Comparison of ENCODE assay signal across 8 cellular contexts in genomic region chr12:44875954-44876553, GRCh38. TPM values are rescaled to one million over a fixed set of nuclear protein-coding genes. Genes with fewer than 3 reads are reported as not detected.
DNase-seq lines count a peak whose midpoint lies in the region; ATAC-seq and TF ChIP-seq lines count a peak whose summit lies in the region.

Gene NELL2 (minus strand): TSS chr12:44876315. CDS start chr12:44875869, 446 bp downstream.

- intact Hi-C loops in activated naive CD4-positive, alpha-beta T cell treated with anti-CD3 and anti-CD28 coated beads for 36 hours (cut with micrococcal nuclease), result loop anchor here (2.0 to 10.0 kb wide), 5 partner anchors 55 to 919 kb away; partner anchors contain the start of gene ARID2

- H3K4me3 Mint-ChIP-seq in activated naive CD4-positive, alpha-beta T cell treated with anti-CD3 and anti-CD28 coated beads for 36 hours, result peak within 1 kb of the TSS; percentile 99

- peak; percentile 45 to 60 for DNase-seq in SJCRH30
- DNase-seq in activated naive CD4-positive, alpha-beta T cell treated with anti-CD3 and anti-CD28 coated beads for 36 hours, result peak; percentile 82
- peak; percentile 70 for DNase-seq in germinal center (ENCODE audit: low spot score)
- DNase-seq in upper lobe of left lung, result peak; percentile 27 to 86
- no peak for DNase-seq in COLO829 (ENCODE audit: low spot score)

- no peak for TF ChIP-seq EP300 in upper lobe of left lung (IDR thresholded peaks at IDR 0.05)

- H3K9ac ChIP-seq in ES-I3 (ENCODE audit: low read depth, low read length) (peak within 1 kb of the TSS; percentile 94), parathyroid adenoma (no peak within 1 kb of the TSS)

- peaks cover 6% of the 10 kb centered on the region for H3K27me3 Mint-ChIP-seq in activated naive CD4-positive, alpha-beta T cell treated with anti-CD3 and anti-CD28 coated beads for 36 hours (ENCODE audit: low read depth)

- H3K27ac ChIP-seq in SJCRH30 (no peak within 1 kb of the TSS), parathyroid adenoma (no peak within 1 kb of the TSS), upper lobe of left lung (peak within 1 kb of the TSS in 1 of 4 donors; percentile 7)

- peaks cover 23% of the 10 kb centered on the region for H3K4me1 Mint-ChIP-seq in activated naive CD4-positive, alpha-beta T cell treated with anti-CD3 and anti-CD28 coated beads for 36 hours (ENCODE audit: low read depth)

- H3K4me2 ChIP-seq in parathyroid adenoma (ENCODE audit: low read length), result peak within 1 kb of the TSS; percentile 85

- H3K27me3 ChIP-seq in SJCRH30 (peaks cover 7% of the 10 kb centered on the region; the same call in 1 of the 2 replicates), parathyroid adenoma (ENCODE audit: control insufficient read depth, insufficient read depth, low read length) (no peaks in the 10 kb centered on the region), upper lobe of left lung (peaks cover 0 to 19% (median 10%) of the 10 kb centered on the region in 4 donors)

- no peak for TF ChIP-seq CTCF in parathyroid adenoma (IDR thresholded peaks at IDR 0.05)
- TF ChIP-seq CTCF in upper lobe of left lung (IDR thresholded peaks at IDR 0.05), result no peak

- TF ChIP-seq POLR2A in upper lobe of left lung (IDR thresholded peaks at IDR 0.05), result no peak

- CTCF ChIA-PET in activated naive CD4-positive, alpha-beta T cell treated with anti-CD3 and anti-CD28 coated beads for 36 hours (lab: Charles Lee), result interaction anchor here (0.6 to 6.9 kb wide), 16 partner anchors 9 to 339 kb away, joined by 3 to 128 read pairs (median 4); no protein-coding TSS in a partner anchor

- peaks cover 6% of the 10 kb centered on the region; the same call in 1 of the 2 replicates for H3K4me1 ChIP-seq in ES-I3 (ENCODE audit: insufficient read depth, low read length)
- no peaks in the 10 kb centered on the region for H3K4me1 ChIP-seq in SJCRH30
- H3K4me1 ChIP-seq in parathyroid adenoma, result no peaks in the 10 kb centered on the region
- H3K4me1 ChIP-seq in upper lobe of left lung, result peaks cover 22 to 26% (median 24%) of the 10 kb centered on the region in 4 donors

- H3K9me3 Mint-ChIP-seq in activated naive CD4-positive, alpha-beta T cell treated with anti-CD3 and anti-CD28 coated beads for 36 hours, result peaks cover 12% of the 10 kb centered on the region

- peak within 1 kb of the TSS; percentile 88 for H2AFZ ChIP-seq in parathyroid adenoma

- H3K27ac Mint-ChIP-seq in activated naive CD4-positive, alpha-beta T cell treated with anti-CD3 and anti-CD28 coated beads for 36 hours, result peak within 1 kb of the TSS; percentile 91

- peak; percentile 58 for ATAC-seq in HG03342 (IDR thresholded peaks at IDR 0.05; ENCODE audit: unreplicated experiment)
- ATAC-seq in upper lobe of left lung (ENCODE audit: low FRiP score in 2 of 2), result peak; percentile 65 to 88

- peaks cover 9% of the 10 kb centered on the region for H3K36me3 Mint-ChIP-seq in activated naive CD4-positive, alpha-beta T cell treated with anti-CD3 and anti-CD28 coated beads for 36 hours (ENCODE audit: low read depth)

- no peaks in the 10 kb centered on the region for H3K79me2 ChIP-seq in parathyroid adenoma

- H3K4me3 ChIP-seq in SJCRH30 (peak within 1 kb of the TSS; percentile 54), parathyroid adenoma (ENCODE audit: low read depth, low read length) (peak within 1 kb of the TSS; percentile 58), upper lobe of left lung (peak within 1 kb of the TSS; percentile 36 to 61 (median 52))

- H3K9me3 ChIP-seq in ES-I3 (ENCODE audit: control insufficient read depth, insufficient read depth, low read length) (no peaks in the 10 kb centered on the region), SJCRH30 (replicated peaks) (no peaks in the 10 kb centered on the region), parathyroid adenoma (ENCODE audit: control insufficient read depth, low read length) (no peaks in the 10 kb centered on the region), upper lobe of left lung (peaks cover 0 to 2% (median 0%) of the 10 kb centered on the region in 4 donors)

- WGBS in upper lobe of left lung, 2 donors, result 1 to 2% methylated on average over 13 to 51 of the region's 54 CpGs

- H3K36me3 ChIP-seq in ES-I3 (ENCODE audit: insufficient read depth, low read length) (no peaks in the 10 kb centered on the region), SJCRH30 (no peaks in the 10 kb centered on the region), parathyroid adenoma (ENCODE audit: control insufficient read depth, insufficient read depth, low read length) (no peaks in the 10 kb centered on the region), upper lobe of left lung (no peaks in the 10 kb centered on the region)

RNA-seq across cellular contexts. Expression of gene NELL2, which starts in this region (rescaled TPM):
- total RNA-seq in SJCRH30 (2014; rRNA removed; shearing (Covaris generic)), result 2.7 and 4.8 TPM in 2 replicates
- 10 to 100 TPM; 61.9 to 72.2 TPM for total RNA-seq in activated naive CD4-positive, alpha-beta T cell treated with anti-CD3 and anti-CD28 coated beads for 36 hours
- 10 to 100 TPM in 2 of 6 donors, 1 to 10 TPM in 4; 1.1 to 19.3 (median 4.2) TPM for total RNA-seq in upper lobe of left lung
